12 cellular contexts compared by ENCODE assay signal in genomic region chr4:112751447-112751846, GRCh38.
"Had no signal": no experiment of that assay in that cellular context is flagged by ENCODE, and none has a peak within 500 bp of the region (broad histone marks: within the 10 kb centered on the region; RNA-seq: fewer than 3 reads in every experiment).

No MANE protein-coding gene starts in this region.

- H3K36me3 Mint-ChIP-seq: activated naive CD4-positive, alpha-beta T cell treated with anti-CD3 and anti-CD28 coated beads, Interleukin-2, amount 50 U/mL, for 72 hours; memory B cell had no signal

- H3K27ac Mint-ChIP-seq: activated naive CD4-positive, alpha-beta T cell treated with anti-CD3 and anti-CD28 coated beads, Interleukin-2, amount 50 U/mL, for 72 hours; memory B cell; stimulated activated naive CD8-positive, alpha-beta T cell treated with anti-CD3 and anti-CD28 coated beads, Interleukin-15, amount 100 ng/mL, for 72 hours; T-helper 1 cell treated with Interleukin-12 subunit alpha and Interleukin-12 subunit beta and Interleukin-4 antibody, amounts not matched to agents 30 μg/mL and 1 μg/mL, for 36 hours had no signal

- H3K36me3 ChIP-seq: brain microvascular endothelial cell, left ventricle myocardium inferior, thoracic aorta had no signal

- H3K4me3 Mint-ChIP-seq: memory B cell; stimulated activated naive CD8-positive, alpha-beta T cell treated with anti-CD3 and anti-CD28 coated beads, Interleukin-15, amount 100 ng/mL, for 72 hours; T-helper 1 cell treated with Interleukin-12 subunit alpha and Interleukin-12 subunit beta and Interleukin-4 antibody, amounts not matched to agents 30 μg/mL and 1 μg/mL, for 36 hours had no signal

- H3K27me3 ChIP-seq: brain microvascular endothelial cell had no signal

- H3K27ac ChIP-seq: brain microvascular endothelial cell, left ventricle myocardium inferior, thoracic aorta had no signal

- H3K9me3 ChIP-seq: left ventricle myocardium inferior, thoracic aorta had no signal

- H3K4me3 ChIP-seq: left ventricle myocardium inferior, thoracic aorta had no signal

- H3K9me3 Mint-ChIP-seq: activated naive CD4-positive, alpha-beta T cell treated with anti-CD3 and anti-CD28 coated beads, Interleukin-2, amount 50 U/mL, for 72 hours; memory B cell; stimulated activated naive CD8-positive, alpha-beta T cell treated with anti-CD3 and anti-CD28 coated beads, Interleukin-15, amount 100 ng/mL, for 72 hours; T-helper 1 cell treated with Interleukin-12 subunit alpha and Interleukin-12 subunit beta and Interleukin-4 antibody, amounts not matched to agents 30 μg/mL and 1 μg/mL, for 36 hours had no signal

- H3K4me1 Mint-ChIP-seq: memory B cell had no signal

- DNase-seq: activated effector memory CD4-positive, alpha-beta T cell treated with anti-CD3 and anti-CD28 coated beads, Interleukin-2, amount 50 U/mL, for 16 hours; activated T-cell treated with anti-CD3 and anti-CD28 coated beads, Interleukin-2, amount 50 U/mL, for 1 hour; amniotic stem cell; brain microvascular endothelial cell; islet precursor cell; left ventricle myocardium inferior; stimulated activated CD4-positive, alpha-beta T cell treated with anti-CD3 and anti-CD28 coated beads, Interleukin-4, amount 100 ng/mL, for 4 hours; stimulated activated naive CD8-positive, alpha-beta T cell treated with anti-CD3 and anti-CD28 coated beads, Interleukin-15, amount 100 ng/mL, for 72 hours had no signal
